ENCODE assay signal across 20 cellular contexts in genomic region chr13:110687736-110688135, GRCh38.
"Had no signal": no experiment of that assay in that cellular context is flagged by ENCODE, and none has a peak within 500 bp of the region (broad histone marks: within the 10 kb centered on the region; RNA-seq: fewer than 3 reads in every experiment).

No MANE protein-coding gene starts in this region.

- H3K27me3 ChIP-seq: MG63, SJSA1 had no signal

- H3K4me3 ChIP-seq: MG63, SJSA1, SK-N-MC had no signal

- DNase-seq: Karpas-422, KG1, MG63, NCI-H1092, NCI-H1105 treated with DMSO at 0.1 percent for 48 hours, NCI-H1417 treated with DMSO at 0.1 percent for 48 hours, NCI-H146, NCI-H1694 treated with DMSO at 0.1 percent for 48 hours, NCI-H1930, NCI-H2081, NCI-H2107, NCI-H2227 treated with DMSO at 0.1 percent for 48 hours, NCI-H524 treated with DMSO at 0.1 percent for 48 hours, NCI-H69, NCI-H774, Right ventricle myocardium superior, RPMI8226, SIG-M5 had no signal

- H3K9me3 ChIP-seq: MG63, SJSA1 had no signal

- H3K27ac ChIP-seq: SJSA1, SK-N-MC had no signal
